ENCODE assay signal across 14 cellular contexts in genomic region chr1:40983286-40983685, GRCh38. TPM values are rescaled to one million over a fixed set of nuclear protein-coding genes. Genes with fewer than 3 reads are reported as not detected.
DNase-seq lines count a peak whose midpoint lies in the region; ATAC-seq and TF ChIP-seq lines count a peak whose summit lies in the region.
"Had no signal": no experiment of that assay in that cellular context is flagged by ENCODE, and none has a peak within 500 bp of the region (broad histone marks: within the 10 kb centered on the region; RNA-seq: fewer than 3 reads in every experiment).

No MANE protein-coding gene starts in this region.

- no peak overlapping the region for H3K27ac Mint-ChIP-seq in endodermal cell
- H3K27ac Mint-ChIP-seq: T-helper 17 cell had no signal

- H3K27me3 Mint-ChIP-seq in endodermal cell (ENCODE audit: insufficient read depth), result no peaks in the 10 kb centered on the region
- H3K27me3 Mint-ChIP-seq: T-helper 17 cell had no signal

- DNase-seq in DND-41 (no peak), Panc1 (ENCODE audit: low read depth, low spot score) (no peak), epithelial cell of esophagus (ENCODE audit: low read depth) (peak; percentile 63), activated gamma-delta T cell treated with Interleukin-2 at 50 U/mL for 16 hours (no peak), SJCRH30 (no peak), endodermal cell (no peak)
- DNase-seq: brain microvascular endothelial cell; NCI-H1092 treated with DMSO at 0.1 percent for 48 hours; ovary; stimulated activated naive CD4-positive, alpha-beta T cell; T-helper 17 cell had no signal

- TF ChIP-seq CTCF in DND-41 (IDR thresholded peaks at IDR 0.05; ENCODE audit: borderline replicate concordance, extremely low read depth, low read length, poor library complexity, severe bottlenecking), result no peak
- TF ChIP-seq CTCF in Panc1 (IDR thresholded peaks at IDR 0.05), result no peak
- TF ChIP-seq CTCF in epithelial cell of esophagus (IDR thresholded peaks at IDR 0.05; ENCODE audit: insufficient read depth, low read depth, low read length, missing control alignments), result no peak
- TF ChIP-seq CTCF in endodermal cell (conservative IDR thresholded peaks at IDR 0.05), result no peak

- no peak overlapping the region for H3K9ac ChIP-seq in DND-41 (ENCODE audit: low read depth, low read length)
- no peak overlapping the region for H3K9ac ChIP-seq in skeletal muscle satellite cell (ENCODE audit: low read depth, low read length)
- H3K9ac ChIP-seq in endodermal cell (ENCODE audit: extremely low read depth, low read length, poor library complexity, severe bottlenecking), result no peak overlapping the region

- no peak overlapping the region for H3K4me3 Mint-ChIP-seq in endodermal cell
- H3K4me3 Mint-ChIP-seq: T-helper 17 cell had no signal

- intact Hi-C loops in Panc1 (cut with micrococcal nuclease; ENCODE audit: unreplicated experiment), result no loop called here

- peaks cover 71% of the 10 kb centered on the region for H3K36me3 ChIP-seq in DND-41 (ENCODE audit: insufficient read depth, low read length)
- H3K36me3 ChIP-seq in Panc1 (ENCODE audit: control insufficient read depth, insufficient read depth, low read length), result peaks cover 53% of the 10 kb centered on the region
- H3K36me3 ChIP-seq in skeletal muscle satellite cell (ENCODE audit: insufficient read depth, low read length), result peaks cover 50% of the 10 kb centered on the region
- peaks cover 63% of the 10 kb centered on the region for H3K36me3 ChIP-seq in SJCRH30
- peaks cover 57% of the 10 kb centered on the region for H3K36me3 ChIP-seq in endodermal cell (ENCODE audit: control insufficient read depth, insufficient read depth, low read length)
- H3K36me3 ChIP-seq: ovary had no signal

- WGBS in endodermal cell (ENCODE audit: insufficient coverage in 1 of 2, insufficient read length in 1 of 2), 2 experiments, result 94 to 100% methylated on average over 1 of the region's 1 CpG

- no TSS peak for BruUV-seq in Panc1 (replicated peaks; lab: Mats Ljungman, UMichigan)

- H3K9me3 Mint-ChIP-seq in endodermal cell, result no peaks in the 10 kb centered on the region

- CTCF ChIA-PET in Panc1 (lab: Charles Lee), result no interaction called here

- H3K27ac ChIP-seq in DND-41 (ENCODE audit: low read length) (no peak overlapping the region), Panc1 (ENCODE audit: low read length) (peak overlapping the region; percentile 67), SJCRH30 (no peak overlapping the region), endodermal cell (ENCODE audit: low read depth, low read length) (no peak overlapping the region)
- H3K27ac ChIP-seq: brain microvascular endothelial cell, C4-2B, ovary had no signal

- no peak overlapping the region for H3K4me3 ChIP-seq in DND-41 (ENCODE audit: low read depth in 1 of 2, low read length in 2 of 2)
- H3K4me3 ChIP-seq in Panc1 (ENCODE audit: low read depth in 2 of 2, low read length in 2 of 2), result peak overlapping the region in 1 of 2 experiments; percentile 80; a peak in 3 of 4 replicates
- no peak overlapping the region for H3K4me3 ChIP-seq in epithelial cell of esophagus (ENCODE audit: low read length)
- H3K4me3 ChIP-seq in skeletal muscle satellite cell (ENCODE audit: low read length), result no peak overlapping the region
- H3K4me3 ChIP-seq in SJCRH30, result no peak overlapping the region
- H3K4me3 ChIP-seq in endodermal cell (ENCODE audit: low read length), result no peak overlapping the region
- H3K4me3 ChIP-seq: K562 had no signal

- H4K20me1 ChIP-seq in DND-41 (ENCODE audit: insufficient read depth, low read length), result peaks cover 65% of the 10 kb centered on the region; the same call in 1 of the 2 replicates

- no peak overlapping the region for H2AFZ ChIP-seq in DND-41 (ENCODE audit: low read depth, low read length)

- in situ Hi-C loops in Panc1 (cut with HindIII; ENCODE audit: low pct_unique_long_range_greater_than_20kb, low sequenced_read_pairs), result no loop called here

- peaks cover 27% of the 10 kb centered on the region for H3K4me1 Mint-ChIP-seq in endodermal cell

- peaks cover 47% of the 10 kb centered on the region for H3K36me3 Mint-ChIP-seq in endodermal cell (ENCODE audit: low read depth)

- H3K79me2 ChIP-seq in DND-41 (ENCODE audit: insufficient read depth, low read length), result peaks cover 79% of the 10 kb centered on the region

- H3K4me2 ChIP-seq in DND-41 (ENCODE audit: insufficient read depth, low read length), result peak overlapping the region; percentile 96; the same call in 1 of the 2 replicates
- peak overlapping the region; percentile 82 for H3K4me2 ChIP-seq in skeletal muscle satellite cell (ENCODE audit: low read length)

- ATAC-seq in DND-41 (ENCODE audit: insufficient read depth, low read depth), result no peak
- no peak for ATAC-seq in Panc1
- ATAC-seq: K562, T-helper 17 cell had no signal

- POLR2A ChIA-PET in Panc1 (lab: Charles Lee), result no interaction called here

- H3K27me3 ChIP-seq in DND-41 (ENCODE audit: insufficient read depth, low read length, poor library complexity) (no peaks in the 10 kb centered on the region), Panc1 (ENCODE audit: control insufficient read depth, insufficient read depth, low read length) (no peaks in the 10 kb centered on the region), skeletal muscle satellite cell (ENCODE audit: control insufficient read depth, insufficient read depth, low read length) (no peaks in the 10 kb centered on the region), SJCRH30 (no peaks in the 10 kb centered on the region), endodermal cell (ENCODE audit: control insufficient read depth, insufficient read depth, low read length, poor library complexity, severe bottlenecking) (no peaks in the 10 kb centered on the region)
- H3K27me3 ChIP-seq: brain microvascular endothelial cell, ovary had no signal

- H3K4me1 ChIP-seq in DND-41 (ENCODE audit: insufficient read depth, low read length) (peaks cover 31% of the 10 kb centered on the region), Panc1 (ENCODE audit: control insufficient read depth, insufficient read depth, low read length) (peaks cover 42% of the 10 kb centered on the region), skeletal muscle satellite cell (ENCODE audit: control insufficient read depth, insufficient read depth, low read length) (peaks cover 52% of the 10 kb centered on the region), SJCRH30 (peaks cover 5% of the 10 kb centered on the region; the same call in 1 of the 2 replicates), endodermal cell (ENCODE audit: control insufficient read depth, insufficient read depth, low read length) (peaks cover 7% of the 10 kb centered on the region)

- no peaks in the 10 kb centered on the region for H3K9me3 ChIP-seq in DND-41 (ENCODE audit: insufficient read depth, low read length, severe bottlenecking)
- no peaks in the 10 kb centered on the region for H3K9me3 ChIP-seq in Panc1 (ENCODE audit: control insufficient read depth, insufficient read depth, low read depth, low read length)
- no peaks in the 10 kb centered on the region for H3K9me3 ChIP-seq in skeletal muscle satellite cell (replicated peaks; ENCODE audit: low read length)
- no peaks in the 10 kb centered on the region for H3K9me3 ChIP-seq in SJCRH30 (replicated peaks)
- no peaks in the 10 kb centered on the region for H3K9me3 ChIP-seq in endodermal cell (ENCODE audit: control insufficient read depth, low read length)
- H3K9me3 ChIP-seq: ovary had no signal

RNA-seq across cellular contexts. Expression of gene CTPS1, which starts 3.8 kb away (rescaled TPM):
- total RNA-seq in Panc1 (2021; ENCODE audit: unreplicated experiment), result 166 TPM
- 83.3 TPM for polyA plus RNA-seq in Panc1 (2012; ENCODE audit: insufficient read length)
- 26.1 and 32.8 TPM in 2 replicates for total RNA-seq in skeletal muscle satellite cell (2012; rRNA removed)
- total RNA-seq in SJCRH30 (2014; rRNA removed; shearing (Covaris generic)), result 96.2 and 112 TPM in 2 replicates
- total RNA-seq in endodermal cell, result 10 to 100 TPM; 79.9 to 84.0 TPM
- 70.3 TPM for polyA plus RNA-seq in endodermal cell (2013, experiment 1 of 2)
- polyA plus RNA-seq in endodermal cell (2013, experiment 2 of 2), result 64.4 TPM

RNA-seq across cellular contexts. Expression of gene SLFNL1, which starts 38.2 kb away (rescaled TPM):
- total RNA-seq in Panc1 (2021; ENCODE audit: unreplicated experiment) (0.10 TPM), endodermal cell (under 1 TPM in 1 of 2 donors, not detected in 1; 0.15 TPM)
- polyA plus RNA-seq in Panc1 (2012; ENCODE audit: insufficient read length), result 1.3 TPM
- 0.22 and 0.25 TPM in 2 replicates for total RNA-seq in skeletal muscle satellite cell (2012; rRNA removed)
- total RNA-seq in SJCRH30 (2014; rRNA removed; shearing (Covaris generic)), result 0.18 and 0.26 TPM in 2 replicates
- polyA plus RNA-seq in endodermal cell (2013, experiment 1 of 2), result 0.18 TPM
- 0.08 TPM for polyA plus RNA-seq in endodermal cell (2013, experiment 2 of 2)
